In the genomic region with DNA sequence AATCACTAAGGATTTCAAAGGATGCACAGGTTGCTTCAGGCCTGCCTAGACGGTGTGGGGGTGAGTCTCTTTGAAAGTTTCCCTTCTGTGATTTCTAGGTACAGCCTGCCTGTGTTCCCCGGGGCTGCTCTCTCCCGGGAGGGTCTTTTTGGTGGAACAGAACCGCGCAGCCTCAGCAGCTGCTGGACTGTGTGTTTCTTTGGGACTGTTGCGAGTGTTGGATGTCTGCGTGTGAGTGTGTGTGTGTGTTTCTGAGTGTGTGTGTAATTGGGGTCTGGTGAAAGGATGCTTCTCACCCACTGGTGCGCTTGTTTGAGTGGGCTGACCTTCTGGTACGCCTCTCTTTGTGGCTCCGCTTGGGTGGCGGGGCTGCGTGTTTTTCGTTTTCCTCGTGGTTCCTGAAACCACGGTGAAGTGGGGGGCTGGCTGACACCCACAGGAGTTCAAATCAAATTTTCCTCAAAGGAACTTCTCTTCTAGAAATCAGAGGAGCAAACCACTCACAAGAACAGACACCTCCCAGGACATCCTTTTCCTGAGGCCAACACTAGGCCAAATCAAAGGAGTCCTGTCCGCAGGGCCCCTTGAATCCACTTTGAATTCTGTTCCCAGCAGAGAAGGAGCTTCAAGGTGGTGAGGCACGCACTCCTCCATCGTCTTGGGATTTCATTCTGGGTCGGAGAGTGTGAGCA, we compare ENCODE assay signal across 20 cellular contexts. TPM values are rescaled to one million over a fixed set of nuclear protein-coding genes. Genes with fewer than 3 reads are reported as not detected.
DNase-seq lines count a peak whose midpoint lies in the region; ATAC-seq and TF ChIP-seq lines count a peak whose summit lies in the region.
"Had no signal": no experiment of that assay in that cellular context is flagged by ENCODE, and none has a peak within 500 bp of the region (broad histone marks: within the 10 kb centered on the region; RNA-seq: fewer than 3 reads in every experiment).

No MANE protein-coding gene starts in this region.

- ATAC-seq in lung (ENCODE audit: insufficient read depth, low FRiP score): no peak
- ATAC-seq: A549, Right ventricle myocardium inferior had no signal

- 93 to 95% methylated on average over 19 of the region's 19 CpGs for WGBS in lung, 2 donors

- H3K4me3 ChIP-seq in lung (no peak overlapping the region), ascending aorta (no peak overlapping the region), WERI-Rb-1 (ENCODE audit: low read depth, low read length) (no peak overlapping the region)
- H3K4me3 ChIP-seq: A549, BLaER1, MG63, Peyer's patch had no signal

- H3K27me3 ChIP-seq in lung (ENCODE audit: control insufficient read depth, insufficient read depth): no peaks in the 10 kb centered on the region
- H3K27me3 ChIP-seq in ascending aorta: no peaks in the 10 kb centered on the region
- H3K27me3 ChIP-seq in WERI-Rb-1 (ENCODE audit: insufficient read depth, low read depth, severe bottlenecking): peaks cover 2% of the 10 kb centered on the region
- H3K27me3 ChIP-seq: BLaER1, MG63, Peyer's patch had no signal

- POLR2A ChIA-PET in RWPE1 (lab: Yijun Ruan, JAX; ENCODE audit: low non-redundant PET): no interaction called here

- no peaks in the 10 kb centered on the region for H3K36me3 ChIP-seq in lung (ENCODE audit: control insufficient read depth in 2 of 2, insufficient read depth in 2 of 2, low read length in 2 of 2)
- no peaks in the 10 kb centered on the region for H3K36me3 ChIP-seq in ascending aorta
- no peaks in the 10 kb centered on the region for H3K36me3 ChIP-seq in WERI-Rb-1
- H3K36me3 ChIP-seq: BLaER1, MG63, Peyer's patch had no signal

- peak; percentile 47 for DNase-seq in activated effector memory CD4-positive, alpha-beta T cell treated with anti-CD3 and anti-CD28 coated beads, Interleukin-2, amount 50 U/mL, for 16 hours
- DNase-seq in activated effector memory CD4-positive, alpha-beta T cell treated with Interleukin-2 at 50 U/mL for 16 hours: no peak
- no peak for DNase-seq in RWPE1 (ENCODE audit: low spot score)
- DNase-seq in lung (ENCODE audit: low spot score): peak; percentile 26
- no peak for DNase-seq in NCI-H2171 (lab: John Stamatoyannopoulos, UW)
- DNase-seq in ascending aorta (ENCODE audit: low spot score in 2 of 2): no peak
- DNase-seq in WERI-Rb-1: no peak
- DNase-seq: Calu3; CD4-positive, alpha-beta memory T cell; GOT3; Kasumi-1; MG63; NCI-H1092 treated with DMSO at 0.1 percent for 48 hours; NCI-H146; NCI-H2081 treated with DMSO at 0.1 percent for 48 hours; NK-92 treated with Interleukin-12 subunit alpha and Interleukin-12 subunit beta, amount 100 ng/mL, for 24 hours had no signal

- H3K9me3 ChIP-seq in lung (ENCODE audit: control insufficient read depth in 2 of 2, insufficient read depth in 1 of 2, low read length in 1 of 2) (peaks cover 0 to 26% of the 10 kb centered on the region in 2 donors), ascending aorta (no peaks in the 10 kb centered on the region), WERI-Rb-1 (ENCODE audit: severe bottlenecking) (peaks cover 61% of the 10 kb centered on the region)
- H3K9me3 ChIP-seq: MG63, Peyer's patch had no signal

- TF ChIP-seq CTCF in RWPE1 (conservative IDR thresholded peaks at IDR 0.05; ENCODE audit: low read depth): no peak
- TF ChIP-seq CTCF in lung (IDR thresholded peaks at IDR 0.05; ENCODE audit: control extremely low read depth, extremely low read depth): no peak
- no peak for TF ChIP-seq CTCF in ascending aorta (IDR thresholded peaks at IDR 0.05)
- no peak for TF ChIP-seq CTCF in WERI-Rb-1 (IDR thresholded peaks at IDR 0.05; ENCODE audit: low read depth, low read length)

- intact Hi-C loops in ascending aorta (cut with DNase I): no loop called here

- H3K4me1 ChIP-seq in lung (ENCODE audit: control insufficient read depth in 2 of 2, insufficient read depth in 2 of 2, low read length in 2 of 2) (peaks cover 0 to 6% of the 10 kb centered on the region in 2 donors), ascending aorta (no peaks in the 10 kb centered on the region)
- H3K4me1 ChIP-seq: A549, BLaER1, Peyer's patch had no signal

- H3K27ac ChIP-seq in RWPE1 (peak overlapping the region; percentile 64; the same call in 1 of the 2 replicates), lung (ENCODE audit: low read depth in 1 of 2, low read length in 1 of 2) (no peak overlapping the region), ascending aorta (no peak overlapping the region), WERI-Rb-1 (no peak overlapping the region)
- H3K27ac ChIP-seq: A549, BLaER1, Peyer's patch had no signal

- CTCF ChIA-PET in RWPE1 (lab: Yijun Ruan, JAX): no interaction called here

RNA-seq across cellular contexts. Expression of gene ZNF273, which starts 30.1 kb away (rescaled TPM):
- 10 to 100 TPM; 12.4 to 15.7 TPM for total RNA-seq in lung
- 1 to 10 TPM; 3.0 to 5.0 TPM for polyA plus RNA-seq in lung
- 1.7 TPM for total RNA-seq in ascending aorta

Comparison
In these comparisons a context has a peak if more than half of its experiments do, and no peak if none do; other contexts are left out.
1. DNase-seq: peak in activated effector memory CD4-positive, alpha-beta T cell treated with anti-CD3 and anti-CD28 coated beads, Interleukin-2, amount 50 U/mL, for 16 hours (single experiment) and lung (single experiment); none in activated effector memory CD4-positive, alpha-beta T cell treated with Interleukin-2 at 50 U/mL for 16 hours (single experiment), RWPE1 (single experiment), NCI-H2171 (single experiment), ascending aorta (0 of 2) and WERI-Rb-1 (single experiment).